In the genomic region with DNA sequence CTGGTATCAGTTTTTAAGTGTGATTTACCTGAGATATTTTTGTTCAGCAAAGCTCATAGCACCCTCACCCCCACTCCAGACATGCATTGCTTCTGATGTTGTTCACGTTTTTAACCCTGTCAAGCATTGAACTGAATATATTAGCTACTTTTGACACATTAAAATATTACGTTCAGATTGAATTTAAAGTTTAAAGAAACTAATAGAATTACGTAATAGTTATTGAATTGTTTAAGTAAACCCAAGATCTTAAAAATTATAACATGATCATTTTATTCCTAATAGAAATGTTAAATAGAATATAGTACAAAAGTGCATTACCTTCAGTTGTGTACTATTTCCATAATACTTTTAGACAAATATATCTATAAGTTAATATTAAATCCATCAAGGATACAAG, we compare ENCODE assay signal across 23 cellular contexts.
"Had no signal": no experiment of that assay in that cellular context is flagged by ENCODE, and none has a peak within 500 bp of the region (broad histone marks: within the 10 kb centered on the region; RNA-seq: fewer than 3 reads in every experiment).

No MANE protein-coding gene starts in this region.

- DNase-seq: cortex of kidney; effector CD4-positive, alpha-beta T cell; heart left ventricle; islet precursor cell; mesenchymal stem cell; mucosa of descending colon; naive B cell; right lobe of liver; small intestine; stimulated activated CD4-positive, alpha-beta T cell treated with anti-CD3 and anti-CD28 coated beads, Interleukin-15, amount 100 ng/mL, for 24 hours; stimulated activated CD4-positive, alpha-beta T cell treated with anti-CD3 and anti-CD28 coated beads, Interleukin-2, amount 100 ng/mL, for 48 hours; stimulated activated naive B cell treated with anti-CD40 and anti-IgM and Interleukin-4, amounts not matched to agents 10 μg/mL and 1 μg/mL and 100 μg/mL, for 72 hours; upper lobe of left lung had no signal

- H3K4me1 ChIP-seq: gastroesophageal sphincter, parathyroid adenoma, right lobe of liver, upper lobe of left lung had no signal

- H3K4me2 ChIP-seq: hepatocyte had no signal

- H3K9me3 ChIP-seq: gastroesophageal sphincter, heart left ventricle, mucosa of descending colon, neutrophil, right lobe of liver, thoracic aorta, tibial nerve, upper lobe of left lung had no signal

- H3K4me3 ChIP-seq: gastroesophageal sphincter, heart left ventricle, hepatocyte, lung, mucosa of descending colon, right lobe of liver, thoracic aorta, tibial nerve, upper lobe of left lung had no signal

- H3K27me3 ChIP-seq: gastroesophageal sphincter, heart left ventricle, hepatocyte, neutrophil, right lobe of liver, tibial nerve, upper lobe of left lung had no signal

- H3K9ac ChIP-seq: parathyroid adenoma had no signal

- FAIRE-seq: small intestine, urothelium cell line had no signal

- H3K27ac ChIP-seq: gastroesophageal sphincter, heart left ventricle, hepatocyte, neutrophil, parathyroid adenoma, right lobe of liver, thoracic aorta, tibial nerve, upper lobe of left lung had no signal

- H2AFZ ChIP-seq: hepatocyte, parathyroid adenoma had no signal

- H3K79me2 ChIP-seq: hepatocyte, parathyroid adenoma had no signal

- ATAC-seq: gastroesophageal sphincter; heart left ventricle; left lobe of liver; mucosa of descending colon; natural killer cell treated with Interleukin-12 subunit alpha and Interleukin-12 subunit beta and Interleukin-15 and Interleukin-18, amount 100 ng/mL, for 72 hours; right lobe of liver; stimulated activated naive B cell treated with anti-CD40 and anti-IgM and Interleukin-4, amounts not matched to agents 10 μg/mL and 1 μg/mL and 100 μg/mL, for 72 hours had no signal
